In genomic region chr1:164785841-164786534, GRCh38 we compare ENCODE assay signal across 11 cellular contexts.
A peak's percentile ranks its signal among the peaks of the same experiment; 100 is the strongest.
DNase-seq lines count a peak whose midpoint lies in the region; ATAC-seq and TF ChIP-seq lines count a peak whose summit lies in the region.
"Had no signal": no experiment of that assay in that cellular context is flagged by ENCODE, and none has a peak within 500 bp of the region (broad histone marks: within the 10 kb centered on the region; RNA-seq: fewer than 3 reads in every experiment).

No MANE protein-coding gene starts in this region.

- CTCF ChIA-PET in HEK293 (lab: Yijun Ruan, JAX), result interaction anchor here (0.7 to 2.5 kb wide), 10 partner anchors 9 to 512 kb away, joined by 3 to 15 read pairs (median 6); partner anchors contain the start of gene PBX1

- H3K27ac Mint-ChIP-seq in glutamatergic neuron (ENCODE audit: unreplicated experiment), result no peak overlapping the region
- H3K27ac Mint-ChIP-seq: activated naive CD8-positive, alpha-beta T cell treated with anti-CD3 and anti-CD28 coated beads, Interleukin-2, amount 10 ng/mL, durations not matched to agents 7 days and 5 days had no signal

- no peaks in the 10 kb centered on the region for H3K9me3 ChIP-seq in HEK293 (ENCODE audit: control insufficient read depth, insufficient read depth, low read depth, low read length)
- H3K9me3 ChIP-seq in body of pancreas, result no peaks in the 10 kb centered on the region
- H3K9me3 ChIP-seq in right atrium auricular region, result no peaks in the 10 kb centered on the region
- no peaks in the 10 kb centered on the region for H3K9me3 ChIP-seq in stomach

- TF ChIP-seq EP300 in stomach (IDR thresholded peaks at IDR 0.05), result no peak

- H3K27ac ChIP-seq in HEK293 (ENCODE audit: extremely low read depth, low read depth, low read length), result no peak overlapping the region
- H3K27ac ChIP-seq in body of pancreas, result peak overlapping the region; percentile 63 to 84 (median 80)
- H3K27ac ChIP-seq in right atrium auricular region, result peak overlapping the region; percentile 73 to 84
- H3K27ac ChIP-seq in stomach, result peak overlapping the region in 4 of 5 donors; percentile 50 to 81 (median 74)

- intact Hi-C loops in body of pancreas (cut with DNase I) (no loop called here), stomach (cut with DNase I; ENCODE audit: low total_unique reads) (no loop called here)

- no peak for TF ChIP-seq CTCF in HEK293 (tag by site-specific recombination; IDR thresholded peaks at IDR 0.05)
- TF ChIP-seq CTCF in body of pancreas (IDR thresholded peaks at IDR 0.05), result no peak
- no peak for TF ChIP-seq CTCF in right atrium auricular region (IDR thresholded peaks at IDR 0.05)
- no peak for TF ChIP-seq CTCF in stomach (IDR thresholded peaks at IDR 0.05)
- no peak for TF ChIP-seq CTCF in glutamatergic neuron (IDR thresholded peaks at IDR 0.05; ENCODE audit: partially characterized antibody, unreplicated experiment)

- no peak for TF ChIP-seq POLR2A in body of pancreas (IDR thresholded peaks at IDR 0.05)
- TF ChIP-seq POLR2A in stomach (IDR thresholded peaks at IDR 0.05), result no peak

- H3K4me1 Mint-ChIP-seq in activated T-cell treated with anti-CD3 and anti-CD28 coated beads, Interleukin-2, amount 50 U/mL, for 4 hours (ENCODE audit: low read depth), result no peaks in the 10 kb centered on the region
- H3K4me1 Mint-ChIP-seq in glutamatergic neuron (ENCODE audit: low read depth, unreplicated experiment), result peaks cover 26% of the 10 kb centered on the region

- peaks cover 9% of the 10 kb centered on the region for H3K4me1 ChIP-seq in HEK293 (ENCODE audit: control insufficient read depth, insufficient read depth, low read length)
- H3K4me1 ChIP-seq in body of pancreas, result peaks cover 70% of the 10 kb centered on the region
- peaks cover 0 to 63% of the 10 kb centered on the region in 2 donors for H3K4me1 ChIP-seq in right atrium auricular region
- peaks cover 23 to 81% (median 54%) of the 10 kb centered on the region in 4 donors for H3K4me1 ChIP-seq in stomach

- POLR2A ChIA-PET in HEK293 (lab: Yijun Ruan, JAX), result interaction anchor here (0.6 kb wide), 1 partner anchor 163 kb away, joined by 4 read pairs; no protein-coding TSS in a partner anchor

- H3K4me3 Mint-ChIP-seq in activated T-cell treated with anti-CD3 and anti-CD28 coated beads, Interleukin-2, amount 50 U/mL, for 4 hours, result no peak overlapping the region
- H3K4me3 Mint-ChIP-seq in glutamatergic neuron (ENCODE audit: unreplicated experiment), result no peak overlapping the region
- H3K4me3 Mint-ChIP-seq: activated naive CD8-positive, alpha-beta T cell treated with anti-CD3 and anti-CD28 coated beads, Interleukin-2, amount 10 ng/mL, durations not matched to agents 7 days and 5 days had no signal

- DNase-seq in body of pancreas, result peak; percentile 42 to 61 (median 58)
- DNase-seq in right atrium auricular region (ENCODE audit: low spot score), result no peak
- no peak for DNase-seq in stomach
- no peak for DNase-seq in activated CD4-positive, alpha-beta T cell treated with anti-CD3 and anti-CD28 coated beads for 1 hour
- no peak for DNase-seq in activated T-cell treated with anti-CD3 and anti-CD28 coated beads, Interleukin-2, amount 50 U/mL, for 4 hours
- no peak for DNase-seq in glutamatergic neuron
- DNase-seq: activated CD4-positive, alpha-beta T cell treated with anti-CD3 and anti-CD28 coated beads, Interleukin-2, amount 50 U/mL, for 48 hours; activated naive CD8-positive, alpha-beta T cell treated with anti-CD3 and anti-CD28 coated beads, Interleukin-2, amount 10 ng/mL, durations not matched to agents 7 days and 5 days; kidney glomerular epithelial cell had no signal

- H3K36me3 ChIP-seq in HEK293 (ENCODE audit: control insufficient read depth in 2 of 2, insufficient read depth in 1 of 2, low read length in 2 of 2) (no peaks in the 10 kb centered on the region), body of pancreas (replicated peaks in 1 of 2; ENCODE audit: insufficient read depth in 1 of 2, low read depth in 2 of 2) (no peaks in the 10 kb centered on the region), right atrium auricular region (no peaks in the 10 kb centered on the region), stomach (no peaks in the 10 kb centered on the region)

- no peak overlapping the region for H3K4me3 ChIP-seq in HEK293 (ENCODE audit: low read depth, low read length)
- no peak overlapping the region for H3K4me3 ChIP-seq in body of pancreas
- no peak overlapping the region for H3K4me3 ChIP-seq in right atrium auricular region
- H3K4me3 ChIP-seq in stomach, result no peak overlapping the region

- H3K27me3 ChIP-seq in body of pancreas, result no peaks in the 10 kb centered on the region
- H3K27me3 ChIP-seq in right atrium auricular region, result no peaks in the 10 kb centered on the region
- no peaks in the 10 kb centered on the region for H3K27me3 ChIP-seq in stomach

- H3K9me3 Mint-ChIP-seq in activated T-cell treated with anti-CD3 and anti-CD28 coated beads, Interleukin-2, amount 50 U/mL, for 4 hours, result no peaks in the 10 kb centered on the region
- H3K9me3 Mint-ChIP-seq in glutamatergic neuron (ENCODE audit: unreplicated experiment), result peaks cover 2% of the 10 kb centered on the region
- H3K9me3 Mint-ChIP-seq: activated naive CD8-positive, alpha-beta T cell treated with anti-CD3 and anti-CD28 coated beads, Interleukin-2, amount 10 ng/mL, durations not matched to agents 7 days and 5 days had no signal

- peak; percentile 47 for ATAC-seq in body of pancreas
- ATAC-seq in HG03565 (IDR thresholded peaks at IDR 0.05; ENCODE audit: unreplicated experiment), result no peak
- ATAC-seq in activated T-cell treated with anti-CD3 and anti-CD28 coated beads, Interleukin-2, amount 50 U/mL, for 4 hours, result no peak

- WGBS in body of pancreas, 2 donors, result 51 to 58% methylated on average over 6 of the region's 6 CpGs
- WGBS in stomach, 5 donors, result 57 to 64% (median 62%) methylated on average over 6 of the region's 6 CpGs

- no peaks in the 10 kb centered on the region for H3K36me3 Mint-ChIP-seq in activated T-cell treated with anti-CD3 and anti-CD28 coated beads, Interleukin-2, amount 50 U/mL, for 4 hours (ENCODE audit: insufficient read depth)
- no peaks in the 10 kb centered on the region for H3K36me3 Mint-ChIP-seq in glutamatergic neuron (ENCODE audit: unreplicated experiment)
- H3K36me3 Mint-ChIP-seq: activated naive CD8-positive, alpha-beta T cell treated with anti-CD3 and anti-CD28 coated beads, Interleukin-2, amount 10 ng/mL, durations not matched to agents 7 days and 5 days had no signal

- peaks cover 2% of the 10 kb centered on the region for H3K27me3 Mint-ChIP-seq in activated T-cell treated with anti-CD3 and anti-CD28 coated beads, Interleukin-2, amount 50 U/mL, for 4 hours (ENCODE audit: low read depth)
- H3K27me3 Mint-ChIP-seq in glutamatergic neuron (ENCODE audit: unreplicated experiment), result peaks cover 4% of the 10 kb centered on the region
- H3K27me3 Mint-ChIP-seq: activated naive CD8-positive, alpha-beta T cell treated with anti-CD3 and anti-CD28 coated beads, Interleukin-2, amount 10 ng/mL, durations not matched to agents 7 days and 5 days had no signal

TF ChIP-seq in HEK293, 187 proteins besides CTCF, POLR2A, EP300 and RAD21:
- TF ChIP-seq PATZ1 (tag by site-specific recombination; IDR thresholded peaks at IDR 0.05) (no peak), ZBTB20 (tag by site-specific recombination; IDR thresholded peaks at IDR 0.05) (no peak), WT1 (tag by site-specific recombination; IDR thresholded peaks at IDR 0.05) (no peak), ZNF341 (tag by site-specific recombination; IDR thresholded peaks at IDR 0.05; ENCODE audit: low read depth) (peak; percentile 50), ZNF664 (tag by site-specific recombination; IDR thresholded peaks at IDR 0.05) (no peak), ZBTB1 (tag by site-specific recombination; IDR thresholded peaks at IDR 0.05) (no peak), ZNF239 (tag by site-specific recombination; IDR thresholded peaks at IDR 0.05) (no peak), IKZF3 (tag by site-specific recombination; IDR thresholded peaks at IDR 0.05) (0 out of 2 replicates have a peak, but pooled peaks have one; percentile 9), ZSCAN23 (tag by site-specific recombination; IDR thresholded peaks at IDR 0.05) (no peak), ZNF214 (tag by site-specific recombination; IDR thresholded peaks at IDR 0.05; ENCODE audit: borderline replicate concordance) (no peak), ZNF280C (tag by site-specific recombination; IDR thresholded peaks at IDR 0.05) (no peak)

Comparison
In these comparisons a context has a peak if more than half of its experiments do, and no peak if none do; other contexts are left out.
1. DNase-seq: peak in body of pancreas (4 of 4); none in right atrium auricular region (single experiment), stomach (single experiment), activated CD4-positive, alpha-beta T cell treated with anti-CD3 and anti-CD28 coated beads for 1 hour (single experiment), activated T-cell treated with anti-CD3 and anti-CD28 coated beads, Interleukin-2, amount 50 U/mL, for 4 hours (single experiment) and glutamatergic neuron (single experiment).